ENCODE assay signal across 1 cellular context in the genomic region with DNA sequence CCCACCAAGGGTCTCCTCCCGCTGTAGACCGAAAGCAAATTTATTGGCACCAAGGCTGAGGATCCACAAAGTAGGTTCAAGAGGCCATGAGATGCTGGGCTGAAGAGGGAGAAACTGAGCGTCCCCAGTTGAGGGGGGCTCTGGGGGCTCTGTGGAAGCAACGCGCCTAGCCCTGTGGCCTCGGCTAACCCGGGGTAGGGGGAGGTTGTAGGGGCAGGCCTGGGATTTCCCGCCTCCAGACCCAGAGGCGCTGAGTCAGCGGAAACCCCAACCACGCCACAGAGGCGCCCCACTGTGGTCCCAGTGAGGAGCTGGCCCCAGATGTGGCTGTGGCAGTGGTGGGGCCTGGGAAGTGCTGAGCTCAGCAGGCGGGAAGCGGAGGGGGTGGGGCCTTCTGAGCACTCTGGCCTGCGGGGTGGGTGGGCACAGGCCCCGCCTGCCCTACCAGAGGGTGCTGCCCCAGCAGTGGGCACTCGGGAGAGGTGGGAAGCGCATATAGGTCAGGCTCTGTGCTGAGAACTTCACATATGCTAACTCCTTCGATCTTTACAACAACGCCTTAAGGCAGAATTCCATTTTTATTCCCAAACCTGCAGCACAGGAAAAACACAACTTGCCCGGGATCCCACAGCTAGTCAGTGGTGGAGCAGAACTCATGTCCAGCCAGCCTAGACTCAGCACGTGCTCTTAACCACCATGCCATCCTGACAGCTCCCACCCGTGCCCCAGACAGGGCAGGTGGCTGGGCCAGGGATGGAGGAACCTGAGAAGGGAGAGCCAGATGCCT.
TF ChIP-seq lines count a peak whose summit lies in the region.

No MANE protein-coding gene starts in this region.

TF ChIP-seq in HepG2, 621 proteins besides CTCF, POLR2A, EP300 and RAD21 (continues in another document):
- 0 out of 2 replicates have a peak, but pooled peaks have one; percentile 10 for TF ChIP-seq MEIS2 (CRISPR knock-in tag; IDR thresholded peaks at IDR 0.05)
- no peak for TF ChIP-seq CHCHD3 (CRISPR knock-in tag; IDR thresholded peaks at IDR 0.05)
- no peak for TF ChIP-seq GTF2F1 (IDR thresholded peaks at IDR 0.05; ENCODE audit: low read length)
- 0 out of 2 replicates have a peak, but pooled peaks have one; percentile 26 for TF ChIP-seq ZNF121 (CRISPR knock-in tag; IDR thresholded peaks at IDR 0.05)
- no peak for TF ChIP-seq ZNF33B (CRISPR knock-in tag; IDR thresholded peaks at IDR 0.05)
- TF ChIP-seq MBD4 (IDR thresholded peaks at IDR 0.05; ENCODE audit: borderline replicate concordance, low read length) = no peak
- no peak for TF ChIP-seq ZNF563 (CRISPR knock-in tag; IDR thresholded peaks at IDR 0.05)
- TF ChIP-seq SIX1 (CRISPR knock-in tag; IDR thresholded peaks at IDR 0.05; ENCODE audit: borderline replicate concordance) = no peak
- no peak for TF ChIP-seq ZNF260 (CRISPR knock-in tag; IDR thresholded peaks at IDR 0.05; ENCODE audit: borderline replicate concordance, low read depth)
- no peak for TF ChIP-seq ZNF574 (CRISPR knock-in tag; IDR thresholded peaks at IDR 0.05)
- TF ChIP-seq ZNF674 (CRISPR knock-in tag; IDR thresholded peaks at IDR 0.05; ENCODE audit: low read depth) = no peak
- peak; percentile 91 for TF ChIP-seq TFDP2 (CRISPR knock-in tag; IDR thresholded peaks at IDR 0.05)
- TF ChIP-seq MTF1 (CRISPR knock-in tag; IDR thresholded peaks at IDR 0.05) = no peak
- TF ChIP-seq ATF7-NPFF (CRISPR knock-in tag; IDR thresholded peaks at IDR 0.05; ENCODE audit: low read depth) = peak; percentile 43; the same call in 1 of the 2 replicates
- TF ChIP-seq ZNF816 (CRISPR knock-in tag; IDR thresholded peaks at IDR 0.05; ENCODE audit: borderline replicate concordance) = no peak
- TF ChIP-seq, protein P1, sequence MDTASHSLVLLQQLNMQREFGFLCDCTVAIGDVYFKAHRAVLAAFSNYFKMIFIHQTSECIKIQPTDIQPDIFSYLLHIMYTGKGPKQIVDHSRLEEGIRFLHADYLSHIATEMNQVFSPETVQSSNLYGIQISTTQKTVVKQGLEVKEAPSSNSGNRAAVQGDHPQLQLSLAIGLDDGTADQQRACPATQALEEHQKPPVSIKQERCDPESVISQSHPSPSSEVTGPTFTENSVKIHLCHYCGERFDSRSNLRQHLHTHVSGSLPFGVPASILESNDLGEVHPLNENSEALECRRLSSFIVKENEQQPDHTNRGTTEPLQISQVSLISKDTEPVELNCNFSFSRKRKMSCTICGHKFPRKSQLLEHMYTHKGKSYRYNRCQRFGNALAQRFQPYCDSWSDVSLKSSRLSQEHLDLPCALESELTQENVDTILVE (CRISPR knock-in tag; IDR thresholded peaks at IDR 0.05) = no peak
- TF ChIP-seq ZFP62 (CRISPR knock-in tag; IDR thresholded peaks at IDR 0.05) = no peak
- TF ChIP-seq KLF15 (CRISPR knock-in tag; IDR thresholded peaks at IDR 0.05; ENCODE audit: borderline replicate concordance) = no peak
- no peak for TF ChIP-seq GLI4 (CRISPR knock-in tag; IDR thresholded peaks at IDR 0.05; ENCODE audit: borderline replicate concordance)
- TF ChIP-seq ZNF343 (CRISPR knock-in tag; IDR thresholded peaks at IDR 0.05) = 0 out of 2 replicates have a peak, but pooled peaks have one; percentile 1
- TF ChIP-seq ZSCAN21 (CRISPR knock-in tag; IDR thresholded peaks at IDR 0.05; ENCODE audit: borderline replicate concordance) = no peak
- no peak for TF ChIP-seq TEAD3 (CRISPR knock-in tag; optimal IDR thresholded peaks at IDR 0.05; ENCODE audit: borderline replicate concordance)
- no peak for TF ChIP-seq RNF219 (CRISPR knock-in tag; IDR thresholded peaks at IDR 0.05)
- TF ChIP-seq, protein P2, sequence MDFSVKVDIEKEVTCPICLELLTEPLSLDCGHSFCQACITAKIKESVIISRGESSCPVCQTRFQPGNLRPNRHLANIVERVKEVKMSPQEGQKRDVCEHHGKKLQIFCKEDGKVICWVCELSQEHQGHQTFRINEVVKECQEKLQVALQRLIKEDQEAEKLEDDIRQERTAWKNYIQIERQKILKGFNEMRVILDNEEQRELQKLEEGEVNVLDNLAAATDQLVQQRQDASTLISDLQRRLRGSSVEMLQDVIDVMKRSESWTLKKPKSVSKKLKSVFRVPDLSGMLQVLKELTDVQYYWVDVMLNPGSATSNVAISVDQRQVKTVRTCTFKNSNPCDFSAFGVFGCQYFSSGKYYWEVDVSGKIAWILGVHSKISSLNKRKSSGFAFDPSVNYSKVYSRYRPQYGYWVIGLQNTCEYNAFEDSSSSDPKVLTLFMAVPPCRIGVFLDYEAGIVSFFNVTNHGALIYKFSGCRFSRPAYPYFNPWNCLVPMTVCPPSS (IDR thresholded peaks at IDR 0.05) = no peak
- TF ChIP-seq KDM6A (CRISPR knock-in tag; IDR thresholded peaks at IDR 0.05; ENCODE audit: low read depth) = no peak
- TF ChIP-seq ZNF691 (CRISPR knock-in tag; IDR thresholded peaks at IDR 0.05; ENCODE audit: borderline replicate concordance, low read depth) = no peak
- no peak for TF ChIP-seq ZNF12 (CRISPR knock-in tag; IDR thresholded peaks at IDR 0.05)
- TF ChIP-seq GZF1 (CRISPR knock-in tag; IDR thresholded peaks at IDR 0.05) = no peak
- TF ChIP-seq RFX3 (CRISPR knock-in tag; IDR thresholded peaks at IDR 0.05) = no peak
- no peak for TF ChIP-seq GTF3A (CRISPR knock-in tag; conservative IDR thresholded peaks at IDR 0.05)
- peak; percentile 74 for TF ChIP-seq STAG1 (CRISPR knock-in tag; IDR thresholded peaks at IDR 0.05)
- TF ChIP-seq PAX8 (CRISPR knock-in tag; IDR thresholded peaks at IDR 0.05; ENCODE audit: borderline replicate concordance) = no peak
- no peak for TF ChIP-seq SP5 (CRISPR knock-in tag; IDR thresholded peaks at IDR 0.05; ENCODE audit: borderline replicate concordance, low read depth)
- TF ChIP-seq ZNF543 (CRISPR knock-in tag; IDR thresholded peaks at IDR 0.05) = no peak
- TF ChIP-seq ZFYVE20 (CRISPR knock-in tag; IDR thresholded peaks at IDR 0.05; ENCODE audit: borderline replicate concordance, low read depth) = no peak
- no peak for TF ChIP-seq RNF2 (conservative IDR thresholded peaks at IDR 0.05; ENCODE audit: low read depth)
- no peak for TF ChIP-seq TAF1 (CRISPR knock-in tag; IDR thresholded peaks at IDR 0.05)
- no peak for TF ChIP-seq NFIC (IDR thresholded peaks at IDR 0.05; ENCODE audit: low read length)
- TF ChIP-seq KDM5B (CRISPR knock-in tag; IDR thresholded peaks at IDR 0.05; ENCODE audit: borderline replicate concordance) = 0 out of 2 replicates have a peak, but pooled peaks have one; percentile 47
- TF ChIP-seq PHF21A (CRISPR knock-in tag; IDR thresholded peaks at IDR 0.05) = 0 out of 2 replicates have a peak, but pooled peaks have one; percentile 10
- TF ChIP-seq TBX3 (IDR thresholded peaks at IDR 0.05; ENCODE audit: borderline replicate concordance) = no peak
- TF ChIP-seq MIER3 (CRISPR knock-in tag; IDR thresholded peaks at IDR 0.05; ENCODE audit: borderline replicate concordance) = no peak
- no peak for TF ChIP-seq ARID2 (CRISPR knock-in tag; IDR thresholded peaks at IDR 0.05; ENCODE audit: borderline replicate concordance)
- no peak; the same call in 1 of the 2 replicates for TF ChIP-seq ZNF605 (CRISPR knock-in tag; IDR thresholded peaks at IDR 0.05)
- TF ChIP-seq DMAP1 (CRISPR knock-in tag; IDR thresholded peaks at IDR 0.05) = 0 out of 2 replicates have a peak, but pooled peaks have one; percentile 15
- TF ChIP-seq, protein P3, sequence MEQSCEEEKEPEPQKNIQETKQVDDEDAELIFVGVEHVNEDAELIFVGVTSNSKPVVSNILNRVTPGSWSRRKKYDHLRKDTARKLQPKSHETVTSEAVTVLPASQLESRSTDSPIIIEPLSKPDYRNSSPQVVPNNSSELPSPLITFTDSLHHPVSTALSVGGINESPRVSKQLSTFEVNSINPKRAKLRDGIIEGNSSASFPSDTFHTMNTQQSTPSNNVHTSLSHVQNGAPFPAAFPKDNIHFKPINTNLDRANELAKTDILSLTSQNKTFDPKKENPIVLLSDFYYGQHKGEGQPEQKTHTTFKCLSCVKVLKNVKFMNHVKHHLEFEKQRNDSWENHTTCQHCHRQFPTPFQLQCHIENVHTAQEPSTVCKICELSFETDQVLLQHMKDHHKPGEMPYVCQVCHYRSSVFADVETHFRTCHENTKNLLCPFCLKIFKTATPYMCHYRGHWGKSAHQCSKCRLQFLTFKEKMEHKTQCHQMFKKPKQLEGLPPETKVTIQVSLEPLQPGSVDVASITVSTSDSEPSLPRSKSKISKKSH (CRISPR knock-in tag; IDR thresholded peaks at IDR 0.05; ENCODE audit: borderline replicate concordance) = no peak
- TF ChIP-seq EHMT2 (IDR thresholded peaks at IDR 0.05; ENCODE audit: borderline replicate concordance, low read depth, low read length) = no peak
- TF ChIP-seq, protein P4, sequence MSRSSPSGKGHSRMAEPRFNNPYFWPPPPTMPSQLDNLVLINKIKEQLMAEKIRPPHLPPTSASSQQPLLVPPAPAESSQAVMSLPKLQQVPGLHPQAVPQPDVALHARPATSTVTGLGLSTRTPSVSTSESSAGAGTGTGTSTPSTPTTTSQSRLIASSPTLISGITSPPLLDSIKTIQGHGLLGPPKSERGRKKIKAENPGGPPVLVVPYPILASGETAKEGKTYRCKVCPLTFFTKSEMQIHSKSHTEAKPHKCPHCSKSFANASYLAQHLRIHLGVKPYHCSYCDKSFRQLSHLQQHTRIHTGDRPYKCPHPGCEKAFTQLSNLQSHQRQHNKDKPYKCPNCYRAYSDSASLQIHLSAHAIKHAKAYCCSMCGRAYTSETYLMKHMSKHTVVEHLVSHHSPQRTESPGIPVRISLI (CRISPR knock-in tag; IDR thresholded peaks at IDR 0.05; ENCODE audit: borderline replicate concordance) = no peak
- TF ChIP-seq, protein P5, sequence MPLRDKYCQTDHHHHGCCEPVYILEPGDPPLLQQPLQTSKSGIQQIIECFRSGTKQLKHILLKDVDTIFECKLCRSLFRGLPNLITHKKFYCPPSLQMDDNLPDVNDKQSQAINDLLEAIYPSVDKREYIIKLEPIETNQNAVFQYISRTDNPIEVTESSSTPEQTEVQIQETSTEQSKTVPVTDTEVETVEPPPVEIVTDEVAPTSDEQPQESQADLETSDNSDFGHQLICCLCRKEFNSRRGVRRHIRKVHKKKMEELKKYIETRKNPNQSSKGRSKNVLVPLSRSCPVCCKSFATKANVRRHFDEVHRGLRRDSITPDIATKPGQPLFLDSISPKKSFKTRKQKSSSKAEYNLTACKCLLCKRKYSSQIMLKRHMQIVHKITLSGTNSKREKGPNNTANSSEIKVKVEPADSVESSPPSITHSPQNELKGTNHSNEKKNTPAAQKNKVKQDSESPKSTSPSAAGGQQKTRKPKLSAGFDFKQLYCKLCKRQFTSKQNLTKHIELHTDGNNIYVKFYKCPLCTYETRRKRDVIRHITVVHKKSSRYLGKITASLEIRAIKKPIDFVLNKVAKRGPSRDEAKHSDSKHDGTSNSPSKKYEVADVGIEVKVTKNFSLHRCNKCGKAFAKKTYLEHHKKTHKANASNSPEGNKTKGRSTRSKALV (CRISPR knock-in tag; IDR thresholded peaks at IDR 0.05) = peak; percentile 33; the same call in 1 of the 2 replicates
- no peak for TF ChIP-seq ZC3H4 (CRISPR knock-in tag; IDR thresholded peaks at IDR 0.05; ENCODE audit: borderline replicate concordance)
- TF ChIP-seq YEATS4 (CRISPR knock-in tag; IDR thresholded peaks at IDR 0.05; ENCODE audit: borderline replicate concordance) = 0 out of 2 replicates have a peak, but pooled peaks have one; percentile 17
- TF ChIP-seq ZNF430 (CRISPR knock-in tag; IDR thresholded peaks at IDR 0.05) = peak; percentile 72; the same call in 1 of the 2 replicates
